In genomic region chr16:58125781-58126335, GRCh38 we compare ENCODE assay signal across 10 cellular contexts. TPM values are rescaled to one million over a fixed set of nuclear protein-coding genes. Genes with fewer than 3 reads are reported as not detected.
A peak's percentile ranks its signal among the peaks of the same experiment; 100 is the strongest.
DNase-seq lines count a peak whose midpoint lies in the region; TF ChIP-seq lines count a peak whose summit lies in the region.
"Had no signal": no experiment of that assay in that cellular context is flagged by ENCODE, and none has a peak within 500 bp of the region (broad histone marks: within the 10 kb centered on the region; RNA-seq: fewer than 3 reads in every experiment).

No MANE protein-coding gene starts in this region.

- H3K9me3 Mint-ChIP-seq in activated CD4-positive, alpha-beta T cell treated with anti-CD3 and anti-CD28 coated beads, Interleukin-2, amount 10 ng/mL, durations not matched to agents 24 days and 14 days, result no peaks in the 10 kb centered on the region

- H3K4me3 ChIP-seq in SK-N-MC (peak overlapping the region; percentile 28; the same call in 1 of the 2 replicates), esophagus muscularis mucosa (peak overlapping the region in 1 of 4 donors; percentile 13), skeletal muscle tissue (ENCODE audit: low read length in 3 of 3) (no peak overlapping the region)
- H3K4me3 ChIP-seq: prostate gland had no signal

- H3K36me3 Mint-ChIP-seq in activated CD4-positive, alpha-beta T cell treated with anti-CD3 and anti-CD28 coated beads, Interleukin-2, amount 10 ng/mL, durations not matched to agents 24 days and 14 days (ENCODE audit: low read depth), result peaks cover 5% of the 10 kb centered on the region

- no peaks in the 10 kb centered on the region for H3K27me3 ChIP-seq in esophagus muscularis mucosa
- no peaks in the 10 kb centered on the region for H3K27me3 ChIP-seq in skeletal muscle tissue (ENCODE audit: control insufficient read depth in 3 of 3, insufficient read depth in 3 of 3, low read length in 3 of 3)

- H3K9ac ChIP-seq in SK-N-MC (ENCODE audit: insufficient read length), result no peak overlapping the region
- peak overlapping the region in 1 of 3 donors; percentile 26 for H3K9ac ChIP-seq in skeletal muscle tissue (ENCODE audit: low read depth in 1 of 3, low read length in 3 of 3)

- WGBS in esophagus muscularis mucosa, result 57% methylated on average over 10 of the region's 10 CpGs

- peak overlapping the region; percentile 4 for H3K4me3 Mint-ChIP-seq in activated CD4-positive, alpha-beta T cell treated with anti-CD3 and anti-CD28 coated beads, Interleukin-2, amount 10 ng/mL, durations not matched to agents 24 days and 14 days

- intact Hi-C loops in activated CD4-positive, alpha-beta T cell treated with anti-CD3 and anti-CD28 coated beads, Interleukin-2, amount 10 ng/mL, durations not matched to agents 24 days and 14 days (cut with micrococcal nuclease), result loop anchor here (5.0 to 10.0 kb wide), 2 partner anchors 126 to 609 kb away; partner anchors contain the start of gene GOT2
- intact Hi-C loops in esophagus muscularis mucosa (cut with DNase I), result loop anchor here (5.0 to 10.0 kb wide), 3 partner anchors 71 to 391 kb away; partner anchors contain the start of genes CSNK2A2 and KATNB1

- no peak for TF ChIP-seq CTCF in esophagus muscularis mucosa (IDR thresholded peaks at IDR 0.05)
- TF ChIP-seq CTCF in RWPE1 (conservative IDR thresholded peaks at IDR 0.05; ENCODE audit: low read depth), result no peak

- peaks cover 47% of the 10 kb centered on the region for H3K4me1 Mint-ChIP-seq in activated CD4-positive, alpha-beta T cell treated with anti-CD3 and anti-CD28 coated beads, Interleukin-2, amount 10 ng/mL, durations not matched to agents 24 days and 14 days

- TF ChIP-seq EP300 in esophagus muscularis mucosa (IDR thresholded peaks at IDR 0.05), result no peak

- POLR2A ChIA-PET in RWPE1 (lab: Yijun Ruan, JAX; ENCODE audit: low non-redundant PET), result no interaction called here

- no peak for TF ChIP-seq POLR2A in esophagus muscularis mucosa (IDR thresholded peaks at IDR 0.05; ENCODE audit: low read depth)

- H3K27ac ChIP-seq in SK-N-MC, result no peak overlapping the region
- H3K27ac ChIP-seq in esophagus muscularis mucosa (replicated peaks in 1 of 4), result peak overlapping the region; percentile 88 to 93 (median 92)
- H3K27ac ChIP-seq in skeletal muscle tissue (ENCODE audit: low read depth, low read length), result peak overlapping the region; percentile 3
- H3K27ac ChIP-seq in RWPE1, result no peak overlapping the region

- CTCF ChIA-PET in RWPE1 (lab: Yijun Ruan, JAX), result interaction anchor here (0.6 to 0.9 kb wide), 3 partner anchors 106 to 1250 kb away, joined by 3 read pairs; no protein-coding TSS in a partner anchor

- H3K36me3 ChIP-seq in SK-N-MC (ENCODE audit: insufficient read depth, low read length) (no peaks in the 10 kb centered on the region), esophagus muscularis mucosa (no peaks in the 10 kb centered on the region), skeletal muscle tissue (ENCODE audit: control insufficient read depth in 3 of 3, insufficient read depth in 3 of 3, low read length in 3 of 3) (no peaks in the 10 kb centered on the region)
- H3K36me3 ChIP-seq: prostate gland had no signal

- no peaks in the 10 kb centered on the region for H3K9me3 ChIP-seq in SK-N-MC (ENCODE audit: low read depth, low read length)
- H3K9me3 ChIP-seq in esophagus muscularis mucosa, result peaks cover 0 to 5% (median 0%) of the 10 kb centered on the region in 4 donors
- H3K9me3 ChIP-seq in skeletal muscle tissue (ENCODE audit: control insufficient read depth in 3 of 3, low read length in 3 of 3), result no peaks in the 10 kb centered on the region
- H3K9me3 ChIP-seq: prostate gland had no signal

- no peaks in the 10 kb centered on the region for H3K27me3 Mint-ChIP-seq in activated CD4-positive, alpha-beta T cell treated with anti-CD3 and anti-CD28 coated beads, Interleukin-2, amount 10 ng/mL, durations not matched to agents 24 days and 14 days

- peak overlapping the region; percentile 2 for H3K27ac Mint-ChIP-seq in activated CD4-positive, alpha-beta T cell treated with anti-CD3 and anti-CD28 coated beads, Interleukin-2, amount 10 ng/mL, durations not matched to agents 24 days and 14 days

- H3K4me1 ChIP-seq in esophagus muscularis mucosa (peaks cover 61 to 83% (median 77%) of the 10 kb centered on the region in 4 donors), skeletal muscle tissue (ENCODE audit: control insufficient read depth in 3 of 3, insufficient read depth in 3 of 3, low read length in 3 of 3) (peaks cover 45 to 59% (median 47%) of the 10 kb centered on the region in 3 donors)

- no peak for DNase-seq in activated CD4-positive, alpha-beta T cell treated with anti-CD3 and anti-CD28 coated beads, Interleukin-2, amount 10 ng/mL, durations not matched to agents 24 days and 14 days
- no peak for DNase-seq in activated CD4-positive, alpha-beta T cell treated with anti-CD3 and anti-CD28 coated beads, Interleukin-2, amount 50 U/mL, for 1 hour
- DNase-seq in SK-N-MC (ENCODE audit: low read depth, low spot score) (no peak), esophagus muscularis mucosa (ENCODE audit: extremely low spot score) (no peak), NCI-H748 treated with DMSO at 0.1 percent for 48 hours (lab: John Stamatoyannopoulos, UW) (no peak), RWPE1 (ENCODE audit: low spot score) (no peak), GOT3 (lab: John Stamatoyannopoulos, UW) (no peak)
- DNase-seq: MV-4-11 had no signal

RNA-seq across cellular contexts. Expression of gene CFAP20, which starts 3.3 kb away (rescaled TPM):
- 62.7 and 63.2 TPM in 2 replicates for total RNA-seq in activated CD4-positive, alpha-beta T cell treated with anti-CD3 and anti-CD28 coated beads, Interleukin-2, amount 10 ng/mL, durations not matched to agents 24 days and 14 days
- total RNA-seq in esophagus muscularis mucosa, result 10 to 100 TPM; 12.5 to 31.2 (median 23.5) TPM
- 47.5 TPM for total RNA-seq in skeletal muscle tissue

Comparison
In these comparisons a context has a peak if more than half of its experiments do, and no peak if none do; other contexts are left out.
1. H3K27ac ChIP-seq: peak in esophagus muscularis mucosa (4 of 4) and skeletal muscle tissue (single experiment); none in SK-N-MC (single experiment) and RWPE1 (single experiment).